27 cellular contexts compared by ENCODE assay signal in the genomic region with DNA sequence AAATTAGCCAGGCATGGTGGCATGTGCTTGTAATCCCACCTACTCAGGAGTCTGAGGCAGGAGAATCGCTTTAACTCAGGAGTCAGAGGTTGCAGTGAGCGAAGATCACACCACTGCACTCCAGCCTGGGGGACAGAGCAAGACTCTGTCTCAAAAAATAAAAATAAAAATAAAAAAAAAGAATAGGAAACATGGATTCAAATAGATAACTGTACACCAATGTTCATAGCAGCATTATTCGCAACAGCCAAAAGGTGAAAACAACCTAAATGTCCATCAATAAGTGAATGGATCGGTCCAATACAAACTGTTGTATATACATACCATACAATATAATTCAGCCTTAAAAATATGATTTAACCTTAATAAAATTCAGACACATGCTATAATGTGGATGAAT.
"Had no signal": no experiment of that assay in that cellular context is flagged by ENCODE, and none has a peak within 500 bp of the region (broad histone marks: within the 10 kb centered on the region; RNA-seq: fewer than 3 reads in every experiment).

No MANE protein-coding gene starts in this region.

- FAIRE-seq: urothelium cell line had no signal

- H3K36me3 ChIP-seq: thoracic aorta, thyroid gland, tibial artery, tibial nerve, transverse colon, upper lobe of right lung, uterus had no signal

- H3K9me3 ChIP-seq: stomach, suprapubic skin, testis, thoracic aorta, thyroid gland, tibial artery, tibial nerve, transverse colon, upper lobe of left lung, upper lobe of right lung, uterus, vagina had no signal

- H3K4me1 ChIP-seq: testis, uterus had no signal

- H3K27ac ChIP-seq: stomach, suprapubic skin, testis, thoracic aorta, thyroid gland, tibial artery, tibial nerve, transverse colon, upper lobe of left lung, upper lobe of right lung, uterus, vagina had no signal

- ATAC-seq: stimulated activated effector memory CD8-positive, alpha-beta T cell treated with anti-CD3 and anti-CD28 coated beads, Interleukin-12 subunit alpha, Interleukin-12 subunit beta, amount 100 ng/mL, for 72 hours; stimulated activated memory B cell treated with anti-CD40 and anti-IgM and Interleukin-4, amounts not matched to agents 10 μg/mL and 1 μg/mL and 100 μg/mL, for 72 hours; stimulated activated naive B cell treated with anti-CD40 and anti-IgM and Interleukin-4, amounts not matched to agents 10 μg/mL and 1 μg/mL and 100 μg/mL, for 72 hours; stimulated activated naive CD8-positive, alpha-beta T cell treated with anti-CD3 and anti-CD28 coated beads, Interleukin-15, amount 100 ng/mL, for 72 hours; stimulated activated naive CD8-positive, alpha-beta T cell treated with anti-CD3 and anti-CD28 coated beads, Interleukin-15, Interleukin-2, amounts not matched to agents 100 U/mL and 50 U/mL, for 24 hours; upper lobe of right lung had no signal

- H3K4me3 ChIP-seq: stomach, suprapubic skin, testis, thoracic aorta, thyroid gland, tibial artery, tibial nerve, transverse colon, upper lobe of left lung, upper lobe of right lung, uterus, vagina had no signal

- DNase-seq: stimulated activated CD4-positive, alpha-beta T cell treated with anti-CD3 and anti-CD28 coated beads, Interleukin-2, amount 100 ng/mL, for 48 hours; stimulated activated CD4-positive, alpha-beta T cell treated with anti-CD3 and anti-CD28 coated beads, Interleukin-4, amount 100 ng/mL, for 1 hour; stimulated activated CD4-positive, alpha-beta T cell treated with anti-CD3 and anti-CD28 coated beads, Interleukin-4, amount 100 ng/mL, for 24 hours; stimulated activated CD4-positive, alpha-beta T cell treated with anti-CD3 and anti-CD28 coated beads, Interleukin-4, amount 100 ng/mL, for 4 hours; stimulated activated CD8-positive, alpha-beta memory T cell treated with anti-CD3 and anti-CD28 coated beads, Interleukin-4, amount 100 ng/mL, for 48 hours; stimulated activated naive B cell treated with anti-CD40 and anti-IgM and Interleukin-4, amounts not matched to agents 10 μg/mL and 1 μg/mL and 100 μg/mL, for 72 hours; stimulated activated naive CD4-positive, alpha-beta T cell; stimulated activated naive CD4-positive, alpha-beta T cell treated with Interleukin-2 at 50 U/mL for 16 hours; stimulated activated naive CD8-positive, alpha-beta T cell treated with anti-CD3 and anti-CD28 coated beads, Interleukin-15, amount 100 ng/mL, for 72 hours; stimulated activated naive CD8-positive, alpha-beta T cell treated with anti-CD3 and anti-CD28 coated beads, Interleukin-15, Interleukin-2, amounts not matched to agents 100 U/mL and 50 U/mL, for 24 hours; stomach; substantia nigra; testis; thyroid gland; tibial artery; transverse colon; trophoblast cell; upper lobe of left lung; upper lobe of right lung; uterus had no signal

- H3K27me3 ChIP-seq: suprapubic skin, testis, thyroid gland, transverse colon, upper lobe of left lung, upper lobe of right lung, uterus, vagina had no signal
